1 cellular context compared by ENCODE assay signal in the genomic region with DNA sequence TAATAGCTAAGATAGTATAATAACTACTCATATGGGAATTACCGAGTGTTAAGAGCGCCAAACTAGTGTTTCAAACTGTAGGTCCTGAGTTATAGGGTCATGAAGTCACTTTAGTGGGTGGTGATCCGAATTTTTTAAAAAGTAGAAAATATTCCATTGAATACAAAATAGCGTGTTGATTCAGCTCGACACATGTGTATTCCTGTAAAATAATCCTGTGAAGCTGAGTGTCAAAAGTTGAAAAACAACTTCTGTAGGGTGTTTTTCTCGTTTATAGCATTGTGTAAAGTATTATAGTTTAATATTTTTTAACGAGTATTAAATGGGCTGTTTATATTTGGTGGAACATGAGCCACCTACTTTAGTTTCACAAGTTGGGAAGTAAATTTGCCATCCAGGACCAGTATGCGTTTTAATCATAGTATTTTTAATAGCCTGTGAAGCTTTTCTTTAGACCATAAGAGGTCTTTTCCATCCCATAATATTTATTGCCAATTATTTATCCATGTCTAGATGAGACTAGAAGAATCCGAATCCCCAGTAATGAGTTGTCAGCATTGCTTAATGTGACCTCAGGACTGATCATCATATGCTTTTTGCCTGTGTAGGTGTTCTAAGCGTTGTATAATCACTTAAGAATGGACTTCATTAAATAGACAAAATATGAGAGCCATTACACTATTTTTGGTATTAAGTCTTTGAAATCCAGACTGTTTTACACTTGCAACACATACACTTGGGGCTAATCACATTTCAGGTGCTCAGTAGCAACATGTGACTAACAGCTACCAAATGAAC.
TF ChIP-seq lines count a peak whose summit lies in the region.

No MANE protein-coding gene starts in this region.

TF ChIP-seq in GM23338, 12 proteins besides CTCF, POLR2A, EP300 and RAD21 (continued from another document):
- TF ChIP-seq, protein P1, sequence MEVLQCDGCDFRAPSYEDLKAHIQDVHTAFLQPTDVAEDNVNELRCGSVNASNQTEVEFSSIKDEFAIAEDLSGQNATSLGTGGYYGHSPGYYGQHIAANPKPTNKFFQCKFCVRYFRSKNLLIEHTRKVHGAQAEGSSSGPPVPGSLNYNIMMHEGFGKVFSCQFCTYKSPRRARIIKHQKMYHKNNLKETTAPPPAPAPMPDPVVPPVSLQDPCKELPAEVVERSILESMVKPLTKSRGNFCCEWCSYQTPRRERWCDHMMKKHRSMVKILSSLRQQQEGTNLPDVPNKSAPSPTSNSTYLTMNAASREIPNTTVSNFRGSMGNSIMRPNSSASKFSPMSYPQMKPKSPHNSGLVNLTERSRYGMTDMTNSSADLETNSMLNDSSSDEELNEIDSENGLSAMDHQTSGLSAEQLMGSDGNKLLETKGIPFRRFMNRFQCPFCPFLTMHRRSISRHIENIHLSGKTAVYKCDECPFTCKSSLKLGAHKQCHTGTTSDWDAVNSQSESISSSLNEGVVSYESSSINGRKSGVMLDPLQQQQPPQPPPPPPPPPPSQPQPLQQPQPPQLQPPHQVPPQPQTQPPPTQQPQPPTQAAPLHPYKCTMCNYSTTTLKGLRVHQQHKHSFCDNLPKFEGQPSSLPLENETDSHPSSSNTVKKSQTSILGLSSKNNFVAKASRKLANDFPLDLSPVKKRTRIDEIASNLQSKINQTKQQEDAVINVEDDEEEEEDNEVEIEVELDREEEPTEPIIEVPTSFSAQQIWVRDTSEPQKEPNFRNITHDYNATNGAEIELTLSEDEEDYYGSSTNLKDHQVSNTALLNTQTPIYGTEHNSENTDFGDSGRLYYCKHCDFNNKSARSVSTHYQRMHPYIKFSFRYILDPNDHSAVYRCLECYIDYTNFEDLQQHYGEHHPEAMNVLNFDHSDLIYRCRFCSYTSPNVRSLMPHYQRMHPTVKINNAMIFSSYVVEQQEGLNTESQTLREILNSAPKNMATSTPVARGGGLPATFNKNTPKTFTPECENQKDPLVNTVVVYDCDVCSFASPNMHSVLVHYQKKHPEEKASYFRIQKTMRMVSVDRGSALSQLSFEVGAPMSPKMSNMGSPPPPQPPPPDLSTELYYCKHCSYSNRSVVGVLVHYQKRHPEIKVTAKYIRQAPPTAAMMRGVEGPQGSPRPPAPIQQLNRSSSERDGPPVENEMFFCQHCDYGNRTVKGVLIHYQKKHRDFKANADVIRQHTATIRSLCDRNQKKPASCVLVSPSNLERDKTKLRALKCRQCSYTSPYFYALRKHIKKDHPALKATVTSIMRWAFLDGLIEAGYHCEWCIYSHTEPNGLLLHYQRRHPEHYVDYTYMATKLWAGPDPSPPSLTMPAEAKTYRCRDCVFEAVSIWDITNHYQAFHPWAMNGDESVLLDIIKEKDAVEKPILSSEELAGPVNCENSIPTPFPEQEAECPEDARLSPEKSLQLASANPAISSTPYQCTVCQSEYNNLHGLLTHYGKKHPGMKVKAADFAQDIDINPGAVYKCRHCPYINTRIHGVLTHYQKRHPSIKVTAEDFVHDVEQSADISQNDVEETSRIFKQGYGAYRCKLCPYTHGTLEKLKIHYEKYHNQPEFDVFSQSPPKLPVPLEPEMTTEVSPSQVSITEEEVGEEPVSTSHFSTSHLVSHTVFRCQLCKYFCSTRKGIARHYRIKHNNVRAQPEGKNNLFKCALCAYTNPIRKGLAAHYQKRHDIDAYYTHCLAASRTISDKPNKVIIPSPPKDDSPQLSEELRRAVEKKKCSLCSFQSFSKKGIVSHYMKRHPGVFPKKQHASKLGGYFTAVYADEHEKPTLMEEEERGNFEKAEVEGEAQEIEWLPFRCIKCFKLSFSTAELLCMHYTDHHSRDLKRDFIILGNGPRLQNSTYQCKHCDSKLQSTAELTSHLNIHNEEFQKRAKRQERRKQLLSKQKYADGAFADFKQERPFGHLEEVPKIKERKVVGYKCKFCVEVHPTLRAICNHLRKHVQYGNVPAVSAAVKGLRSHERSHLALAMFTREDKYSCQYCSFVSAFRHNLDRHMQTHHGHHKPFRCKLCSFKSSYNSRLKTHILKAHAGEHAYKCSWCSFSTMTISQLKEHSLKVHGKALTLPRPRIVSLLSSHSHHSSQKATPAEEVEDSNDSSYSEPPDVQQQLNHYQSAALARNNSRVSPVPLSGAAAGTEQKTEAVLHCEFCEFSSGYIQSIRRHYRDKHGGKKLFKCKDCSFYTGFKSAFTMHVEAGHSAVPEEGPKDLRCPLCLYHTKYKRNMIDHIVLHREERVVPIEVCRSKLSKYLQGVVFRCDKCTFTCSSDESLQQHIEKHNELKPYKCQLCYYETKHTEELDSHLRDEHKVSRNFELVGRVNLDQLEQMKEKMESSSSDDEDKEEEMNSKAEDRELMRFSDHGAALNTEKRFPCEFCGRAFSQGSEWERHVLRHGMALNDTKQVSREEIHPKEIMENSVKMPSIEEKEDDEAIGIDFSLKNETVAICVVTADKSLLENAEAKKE (CRISPR knock-in tag; IDR thresholded peaks at IDR 0.05), result no peak
- TF ChIP-seq STAT1 (IDR thresholded peaks at IDR 0.05; ENCODE audit: unreplicated experiment), result no peak
- no peak for TF ChIP-seq EZH2 (IDR thresholded peaks at IDR 0.05; ENCODE audit: low read depth, unreplicated experiment)
- no peak for TF ChIP-seq POLR2AphosphoS5 (IDR thresholded peaks at IDR 0.05; ENCODE audit: low read depth)
- no peak for TF ChIP-seq ETS1 (IDR thresholded peaks at IDR 0.05)
- TF ChIP-seq NANOG (IDR thresholded peaks at IDR 0.05; ENCODE audit: borderline replicate concordance), result no peak
- no peak for TF ChIP-seq CREB1 (CRISPR knock-in tag; IDR thresholded peaks at IDR 0.05; ENCODE audit: low read depth)
